ENCODE assay signal across 23 cellular contexts in the genomic region with DNA sequence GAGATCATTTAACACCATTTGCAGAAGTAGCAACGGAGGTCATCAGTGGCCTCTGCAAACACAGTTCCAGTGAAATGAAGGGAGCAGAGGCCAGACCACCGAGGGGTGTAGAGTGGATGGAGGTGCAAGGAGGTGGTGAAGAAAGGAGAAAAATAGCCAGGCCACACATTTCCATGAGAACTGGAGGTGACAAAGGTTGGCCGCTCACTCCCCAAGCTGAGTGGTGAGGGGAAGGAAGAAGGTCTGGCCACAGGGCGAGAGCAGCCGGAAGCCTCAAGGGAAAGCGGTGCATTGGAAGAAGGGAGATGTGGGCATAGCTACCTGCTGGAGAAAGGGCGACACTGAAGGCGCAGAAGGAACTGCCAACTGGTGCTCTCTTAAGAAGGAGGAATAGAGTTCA. TPM values are rescaled to one million over a fixed set of nuclear protein-coding genes. Genes with fewer than 3 reads are reported as not detected.
"Had no signal": no experiment of that assay in that cellular context is flagged by ENCODE, and none has a peak within 500 bp of the region (broad histone marks: within the 10 kb centered on the region; RNA-seq: fewer than 3 reads in every experiment).

No MANE protein-coding gene starts in this region.

- H3K36me3 Mint-ChIP-seq: naive B cell, neural progenitor cell had no signal

- ATAC-seq: body of pancreas, gastrocnemius medialis, heart right ventricle, left colon, SK-N-SH treated with all-trans-retinoic acid at 6 μM for 48 hours had no signal

- H3K4me1 ChIP-seq: body of pancreas had no signal

- H3K27me3 ChIP-seq: body of pancreas, gastrocnemius medialis, heart right ventricle, neural progenitor cell, ovary had no signal

- H3K27ac Mint-ChIP-seq: activated CD4-positive, alpha-beta memory T cell treated with anti-CD3 and anti-CD28 coated beads, Interleukin-2, amount 10 ng/mL, durations not matched to agents 7 days and 5 days; neural progenitor cell had no signal

- H3K4me3 Mint-ChIP-seq: activated CD4-positive, alpha-beta memory T cell treated with anti-CD3 and anti-CD28 coated beads, Interleukin-2, amount 10 ng/mL, durations not matched to agents 7 days and 5 days; naive B cell; neural progenitor cell had no signal

- H3K4me3 ChIP-seq: body of pancreas, gastrocnemius medialis, heart right ventricle, neural progenitor cell, ovary, thoracic aorta had no signal

- H3K36me3 ChIP-seq: gastrocnemius medialis, heart right ventricle, neural progenitor cell, ovary, thoracic aorta had no signal

- H3K4me2 ChIP-seq: neural progenitor cell had no signal

- DNase-seq: activated CD4-positive, alpha-beta memory T cell treated with anti-CD3 and anti-CD28 coated beads, Interleukin-2, amount 10 ng/mL, durations not matched to agents 7 days and 5 days; activated CD4-positive, alpha-beta T cell treated with anti-CD3 and anti-CD28 coated beads for 4 hours; activated naive CD4-positive, alpha-beta T cell treated with anti-CD3 and anti-CD28 coated beads, Interleukin-2, amount 50 U/mL, for 16 hours; amygdala; erythroblast; gastrocnemius medialis; heart right ventricle; left colon; naive B cell; ovary; SHP77 treated with DMSO at 0.1 percent for 48 hours; stimulated activated CD4-positive, alpha-beta T cell treated with anti-CD3 and anti-CD28 coated beads, Interleukin-12 subunit alpha, Interleukin-12 subunit beta, amount 100 ng/mL, for 4 hours; stimulated activated CD4-positive, alpha-beta T cell treated with anti-CD3 and anti-CD28 coated beads, Interleukin-2, amount 100 ng/mL, for 48 hours; stimulated activated naive CD4-positive, alpha-beta T cell had no signal

- H3K9me3 ChIP-seq: body of pancreas, gastrocnemius medialis, heart right ventricle, ovary, thoracic aorta had no signal

- H3K27ac ChIP-seq: body of pancreas, gastrocnemius medialis, heart right ventricle, neural progenitor cell, ovary, thoracic aorta had no signal

- H3K9me3 Mint-ChIP-seq: activated CD4-positive, alpha-beta memory T cell treated with anti-CD3 and anti-CD28 coated beads, Interleukin-2, amount 10 ng/mL, durations not matched to agents 7 days and 5 days; naive B cell; neural progenitor cell had no signal

- H2AFZ ChIP-seq: neural progenitor cell had no signal

- H3K9ac ChIP-seq: neural progenitor cell had no signal

RNA-seq across cellular contexts. Expression of gene TMPRSS4, which starts 20.1 kb away (rescaled TPM):
- total RNA-seq: dermis microvascular lymphatic vessel endothelial cell; lung microvascular endothelial cell; mononuclear cell; pulmonary artery endothelial cell; T-helper 1 cell treated with Interleukin-12 subunit alpha and Interleukin-12 subunit beta and Interleukin-4 antibody, amounts not matched to agents 30 ng/mL and 1 ng/mL, for 36 hours had no signal
- polyA plus RNA-seq: ovary had no signal

RNA-seq across cellular contexts. Expression of gene SMIM35, which starts 30.0 kb away (rescaled TPM):
- total RNA-seq: body of pancreas, dermis microvascular lymphatic vessel endothelial cell, gastrocnemius medialis, heart right ventricle, lung microvascular endothelial cell, ovary, pulmonary artery endothelial cell, thoracic aorta had no signal
- polyA plus RNA-seq: heart right ventricle had no signal
